8 cellular contexts compared by ENCODE assay signal in genomic region chr20:407953-408842, GRCh38.
DNase-seq lines count a peak whose midpoint lies in the region; ATAC-seq, FAIRE-seq and TF ChIP-seq lines count a peak whose summit lies in the region.

RBCK1 (plus strand) TSS chr20:408299; CDS start chr20:408758, 459 bp downstream.

- TF ChIP-seq CTCF in D721Med (IDR thresholded peaks at IDR 0.05; ENCODE audit: insufficient read depth, missing control alignments) = no peak

- peak; percentile 68 for ATAC-seq in GM21447 (IDR thresholded peaks at IDR 0.05; ENCODE audit: unreplicated experiment)

- H3K27me3 ChIP-seq in HUES6 (ENCODE audit: control insufficient read depth, insufficient read depth, low read length) (no peaks in the 10 kb centered on the region), mucosa of stomach (ENCODE audit: control insufficient read depth, insufficient read depth, low read length) (no peaks in the 10 kb centered on the region)

- FAIRE-seq in D721Med (lab: Jason Lieb, UNC) = no peak

- H3K27ac ChIP-seq in HUES6 (ENCODE audit: low read depth, low read length) = peak within 1 kb of the TSS; percentile 89; the same call in 1 of the 2 replicates

- TF ChIP-seq POLR2A in erythroblast (IDR thresholded peaks at IDR 0.05; ENCODE audit: low read length) = peak; percentile 12

- H3K36me3 ChIP-seq in HUES6 (ENCODE audit: control insufficient read depth, insufficient read depth, low read length) = peaks cover 32% of the 10 kb centered on the region
- peaks cover 5% of the 10 kb centered on the region for H3K36me3 ChIP-seq in mucosa of stomach (ENCODE audit: control insufficient read depth, insufficient read depth, low read length)

- H3K9me3 ChIP-seq in HUES6 (ENCODE audit: control insufficient read depth, insufficient read depth, low read depth, low read length) (peaks cover 10% of the 10 kb centered on the region; the same call in 1 of the 2 replicates), mucosa of stomach (ENCODE audit: control insufficient read depth, low read length) (no peaks in the 10 kb centered on the region)

- H3K4me1 ChIP-seq in HUES6 (ENCODE audit: control insufficient read depth, insufficient read depth, low read length) (peaks cover 14% of the 10 kb centered on the region), mucosa of stomach (ENCODE audit: control insufficient read depth, insufficient read depth, low read length) (peaks cover 15% of the 10 kb centered on the region)

- peak within 1 kb of the TSS; percentile 93 for H3K9ac ChIP-seq in HUES6 (ENCODE audit: low read length)
- peak within 1 kb of the TSS; percentile 97 for H3K9ac ChIP-seq in mucosa of stomach (ENCODE audit: low read length)

- peak within 1 kb of the TSS; percentile 100 for H3K4me3 ChIP-seq in HUES6 (ENCODE audit: low read depth, low read length)
- H3K4me3 ChIP-seq in mucosa of stomach (ENCODE audit: low read length) = peak within 1 kb of the TSS; percentile 97

- DNase-seq in D721Med (ENCODE audit: insufficient read length, low spot score) = peak; percentile 67
- DNase-seq in OCI-M1 (lab: John Stamatoyannopoulos, UW) = peak; percentile 94
- DNase-seq in activated T-cell treated with anti-CD3 and anti-CD28 coated beads for 48 hours (ENCODE audit: low read depth) = peak; percentile 85
- DNase-seq in erythroblast (lab: John Stamatoyannopoulos, UW) = peak; percentile 91 to 94
- peak; percentile 89 for DNase-seq in stimulated activated CD8-positive, alpha-beta memory T cell treated with anti-CD3 and anti-CD28 coated beads, Interleukin-4, amount 100 ng/mL, for 48 hours

Comparison
In these comparisons a context has a peak if more than half of its experiments do, and no peak if none do; other contexts are left out.
1. Peak in every context shown above with its lines: DNase-seq, ATAC-seq, H3K4me3 ChIP-seq and H3K27ac ChIP-seq.